In genomic region chr1:31065310-31066217, GRCh38 we compare ENCODE assay signal across 8 cellular contexts. TPM values are rescaled to one million over a fixed set of nuclear protein-coding genes. Genes with fewer than 3 reads are reported as not detected.
DNase-seq lines count a peak whose midpoint lies in the region; ATAC-seq and TF ChIP-seq lines count a peak whose summit lies in the region.

Gene PUM1 (minus strand): TSS chr1:31065717. CDS start chr1:31059566, 6,151 bp downstream.

- peak in 1 of 2 donors; percentile 32 for TF ChIP-seq CTCF in left lung (IDR thresholded peaks at IDR 0.05)

- H3K36me3 ChIP-seq in BLaER1 treated with 17β-estradiol and CSF1 and Interleukin-3, amounts not matched to agents 10 nM and 100 nM = peaks cover 1 to 23% (median 17%) of the 10 kb centered on the region in 11 experiments; a peak in 17 of 22 replicates
- no peaks in the 10 kb centered on the region for H3K36me3 ChIP-seq in left lung

- H3K4me3 ChIP-seq in BLaER1 treated with 17β-estradiol and CSF1 and Interleukin-3, amounts not matched to agents 10 nM and 100 nM = peak within 1 kb of the TSS; percentile 73 to 92 (median 82)
- H3K4me3 ChIP-seq in left lung = peak within 1 kb of the TSS; percentile 64 to 66

- no peaks in the 10 kb centered on the region for H3K9me3 ChIP-seq in BLaER1 treated with 17β-estradiol and CSF1 and Interleukin-3, amounts not matched to agents 10 nM and 100 nM (replicated peaks in 1 of 11)
- no peaks in the 10 kb centered on the region for H3K9me3 ChIP-seq in left lung

- peak; percentile 87 for ATAC-seq in GM19328 (IDR thresholded peaks at IDR 0.05; ENCODE audit: unreplicated experiment)
- peak; percentile 85 for ATAC-seq in HG03520 (IDR thresholded peaks at IDR 0.05; ENCODE audit: unreplicated experiment)
- peak; percentile 98 for ATAC-seq in left lung

- no peaks in the 10 kb centered on the region for H3K27me3 ChIP-seq in BLaER1 treated with 17β-estradiol and CSF1 and Interleukin-3, amounts not matched to agents 10 nM and 100 nM
- no peaks in the 10 kb centered on the region for H3K27me3 ChIP-seq in left lung

- H3K4me1 ChIP-seq in BLaER1 treated with 17β-estradiol and CSF1 and Interleukin-3, amounts not matched to agents 10 nM and 100 nM = peaks cover 24 to 36% (median 30%) of the 10 kb centered on the region in 10 experiments
- peaks cover 10 to 45% of the 10 kb centered on the region in 2 donors for H3K4me1 ChIP-seq in left lung

- H4K20me1 ChIP-seq in BLaER1 treated with 17β-estradiol and CSF1 and Interleukin-3, amounts not matched to agents 10 nM and 100 nM = peaks cover 38 to 40% (median 39%) of the 10 kb centered on the region in 11 experiments

- intact Hi-C loops in left lung (cut with DNase I) = no loop called here

- H3K4me2 ChIP-seq in BLaER1 treated with 17β-estradiol and CSF1 and Interleukin-3, amounts not matched to agents 10 nM and 100 nM = peak within 1 kb of the TSS; percentile 83 to 98 (median 91)

- peak within 1 kb of the TSS; percentile 94 to 99 (median 98) for H3K27ac ChIP-seq in BLaER1 treated with 17β-estradiol and CSF1 and Interleukin-3, amounts not matched to agents 10 nM and 100 nM
- peak within 1 kb of the TSS; percentile 91 to 98 for H3K27ac ChIP-seq in left lung

- peak within 1 kb of the TSS; percentile 96 to 100 (median 97) for H3K9ac ChIP-seq in BLaER1 treated with 17β-estradiol and CSF1 and Interleukin-3, amounts not matched to agents 10 nM and 100 nM

- peak; percentile 98 for DNase-seq in NCI-H69 (lab: John Stamatoyannopoulos, UW)
- peak; percentile 99 for DNase-seq in activated CD4-positive, alpha-beta T cell treated with anti-CD3 and anti-CD28 coated beads, Interleukin-2, amount 50 U/mL, for 1 hour
- DNase-seq in dedifferentiated amniotic fluid mesenchymal stem cell (ENCODE audit: extremely low spot score) = peak; percentile 95
- DNase-seq in left lung = peak; percentile 99 to 100
- peak; percentile 98 to 99 for DNase-seq in stimulated activated CD4-positive, alpha-beta T cell treated with anti-CD3 and anti-CD28 coated beads, Interleukin-2, amount 100 ng/mL, for 48 hours

RNA-seq across cellular contexts. Expression of gene PUM1, which starts in this region (rescaled TPM):
- total RNA-seq in left lung = 100 to 1,000 TPM in 1 of 2 donors, 10 to 100 TPM in 1; 96.7 to 102 TPM

Comparison
In these comparisons a context has a peak if more than half of its experiments do, and no peak if none do; other contexts are left out.
1. Peak in every context shown above with its lines: DNase-seq, ATAC-seq, H3K4me3 ChIP-seq and H3K27ac ChIP-seq.